ENCODE assay signal across 30 cellular contexts in genomic region chr12:9235519-9235918, GRCh38. TPM values are rescaled to one million over a fixed set of nuclear protein-coding genes. Genes with fewer than 3 reads are reported as not detected.
"Had no signal": no experiment of that assay in that cellular context is flagged by ENCODE, and none has a peak within 500 bp of the region (broad histone marks: within the 10 kb centered on the region; RNA-seq: fewer than 3 reads in every experiment).

No MANE protein-coding gene starts in this region.

- H3K27ac ChIP-seq: adrenal gland, ascending aorta, body of pancreas, brain microvascular endothelial cell, breast epithelium, cardiac muscle cell had no signal

- H3K4me3 ChIP-seq: adrenal gland, ascending aorta, body of pancreas, breast epithelium, cardiac muscle cell had no signal

- H3K9me3 ChIP-seq: adrenal gland, ascending aorta, body of pancreas, breast epithelium had no signal

- DNase-seq: activated effector memory CD4-positive, alpha-beta T cell treated with anti-CD3 and anti-CD28 coated beads, Interleukin-2, amount 50 U/mL, for 16 hours; activated effector memory CD4-positive, alpha-beta T cell treated with Interleukin-2 at 50 U/mL for 16 hours; activated gamma-delta T cell; activated gamma-delta T cell treated with Interleukin-2 at 50 U/mL for 16 hours; activated naive CD4-positive, alpha-beta T cell; activated naive CD4-positive, alpha-beta T cell treated with anti-CD3 and anti-CD28 coated beads for 36 hours; activated naive CD4-positive, alpha-beta T cell treated with anti-CD3 and anti-CD28 coated beads, Interleukin-2, amount 10 ng/mL, durations not matched to agents 7 days and 5 days; activated naive CD4-positive, alpha-beta T cell treated with anti-CD3 and anti-CD28 coated beads, Interleukin-2, amount 50 U/mL, for 16 hours; activated naive CD4-positive, alpha-beta T cell treated with Interleukin-2 at 50 U/mL for 16 hours; activated naive CD8-positive, alpha-beta T cell treated with anti-CD3 and anti-CD28 coated beads for 36 hours; activated naive CD8-positive, alpha-beta T cell treated with anti-CD3 and anti-CD28 coated beads, Interleukin-2, amount 10 ng/mL, durations not matched to agents 7 days and 5 days; activated naive CD8-positive, alpha-beta T cell treated with anti-CD3 and anti-CD28 coated beads, Interleukin-2, amount 50 U/mL, for 24 hours; activated T-cell treated with anti-CD3 and anti-CD28 coated beads, Interleukin-2, amount 50 U/mL, for 1 hour; activated T-cell treated with anti-CD3 and anti-CD28 coated beads, Interleukin-2, amount 50 U/mL, for 24 hours; activated T-cell treated with anti-CD3 and anti-CD28 coated beads, Interleukin-2, amount 50 U/mL, for 4 hours; activated T-cell treated with anti-CD3 and anti-CD28 coated beads, Interleukin-2, amount 50 U/mL, for 48 hours; activated T-cell treated with anti-CD3 and anti-CD28 coated beads, Interleukin-2, amount 50 U/mL, for 72 hours; adrenal gland; amniotic stem cell; amygdala; anterior cingulate cortex; aorta; body of pancreas; brain microvascular endothelial cell; caudate nucleus; central memory CD4-positive, alpha-beta T cell; cerebellar nuclear complex had no signal

- H3K27me3 ChIP-seq: adrenal gland, ascending aorta, body of pancreas, brain microvascular endothelial cell, breast epithelium, cardiac muscle cell had no signal

- H3K36me3 ChIP-seq: adrenal gland, ascending aorta, brain microvascular endothelial cell, breast epithelium, cardiac muscle cell had no signal

RNA-seq across cellular contexts. Expression of gene PZP, which starts 27.3 kb away (rescaled TPM):
- polyA plus RNA-seq: aorta had no signal
